In genomic region chr19:54311486-54311885, GRCh38 we compare ENCODE assay signal across 1 cellular context.
TF ChIP-seq lines count a peak whose summit lies in the region.

No MANE protein-coding gene starts in this region.

TF ChIP-seq in IMR-90, 13 proteins besides CTCF, POLR2A, EP300 and RAD21:
- TF ChIP-seq USF2 (IDR thresholded peaks at IDR 0.05; ENCODE audit: low read depth, low read length) (no peak), MAZ (IDR thresholded peaks at IDR 0.05; ENCODE audit: borderline replicate concordance, low read depth, low read length) (no peak), ELK1 (IDR thresholded peaks at IDR 0.05; ENCODE audit: borderline replicate concordance, low read depth, low read length) (no peak), MAFK (IDR thresholded peaks at IDR 0.05; ENCODE audit: low read depth, low read length) (no peak), NFE2L2 (IDR thresholded peaks at IDR 0.05; ENCODE audit: low read depth, low read length) (no peak), RCOR1 (IDR thresholded peaks at IDR 0.05; ENCODE audit: insufficient replicate concordance, low read length) (no peak), FOS (IDR thresholded peaks at IDR 0.05; ENCODE audit: low read depth, low read length) (no peak), MXI1 (IDR thresholded peaks at IDR 0.05; ENCODE audit: borderline replicate concordance, low read depth, low read length) (no peak), CEBPB (IDR thresholded peaks at IDR 0.05; ENCODE audit: low read depth, low read length) (no peak), CHD1 (IDR thresholded peaks at IDR 0.05; ENCODE audit: low read depth, low read length) (no peak), SMC3 (IDR thresholded peaks at IDR 0.05; ENCODE audit: low read depth, low read length) (no peak), RFX5 (IDR thresholded peaks at IDR 0.05; ENCODE audit: low read depth, low read length) (no peak), BHLHE40 (IDR thresholded peaks at IDR 0.05; ENCODE audit: low read depth, low read length) (no peak)
